In genomic region chr2:144596074-144596871, GRCh38 we compare ENCODE assay signal across 9 cellular contexts.
DNase-seq lines count a peak whose midpoint lies in the region; ATAC-seq, FAIRE-seq and TF ChIP-seq lines count a peak whose summit lies in the region.
"Had no signal": no experiment of that assay in that cellular context is flagged by ENCODE, and none has a peak within 500 bp of the region (broad histone marks: within the 10 kb centered on the region; RNA-seq: fewer than 3 reads in every experiment).

No MANE protein-coding gene starts in this region.

- H3K4me1 Mint-ChIP-seq in astrocyte (ENCODE audit: low read depth, unreplicated experiment): peaks cover 8% of the 10 kb centered on the region
- H3K4me1 Mint-ChIP-seq in activated T-cell treated with anti-CD3 and anti-CD28 coated beads, Interleukin-2, amount 50 U/mL, for 72 hours (ENCODE audit: low read depth): no peaks in the 10 kb centered on the region

- no peaks in the 10 kb centered on the region for H3K79me1 ChIP-seq in mesenchymal stem cell (replicated peaks; ENCODE audit: low read length, poor library complexity, severe bottlenecking)

- no peaks in the 10 kb centered on the region for H3K36me3 Mint-ChIP-seq in astrocyte (ENCODE audit: low read depth, unreplicated experiment)
- peaks cover 0 to 1% of the 10 kb centered on the region in 2 donors for H3K36me3 Mint-ChIP-seq in activated T-cell treated with anti-CD3 and anti-CD28 coated beads, Interleukin-2, amount 50 U/mL, for 72 hours (ENCODE audit: insufficient read depth in 2 of 2)

- H3K23ac ChIP-seq in mesenchymal stem cell (ENCODE audit: low read length in 2 of 2): no peak overlapping the region

- H2BK15ac ChIP-seq in mesenchymal stem cell (ENCODE audit: low read depth, poor library complexity, severe bottlenecking): no peak overlapping the region

- FAIRE-seq in astrocyte (lab: Jason Lieb, UNC): no peak

- H2BK12ac ChIP-seq in mesenchymal stem cell (ENCODE audit: low read length in 2 of 2): peak overlapping the region in 1 of 2 experiments; percentile 35

- H3K27ac ChIP-seq in Karpas-422 (ENCODE audit: low read length): peak overlapping the region; percentile 45; the same call in 1 of the 2 replicates
- H3K27ac ChIP-seq in astrocyte (ENCODE audit: low read depth, low read length): no peak overlapping the region
- peak overlapping the region; percentile 31 for H3K27ac ChIP-seq in mesenchymal stem cell (ENCODE audit: low read length, poor library complexity, severe bottlenecking)

- H2BK5ac ChIP-seq in mesenchymal stem cell (ENCODE audit: low read depth, low read length, poor library complexity, severe bottlenecking): no peak overlapping the region

- no peaks in the 10 kb centered on the region for H3K9me3 ChIP-seq in Karpas-422 (ENCODE audit: low read length)
- H3K9me3 ChIP-seq in astrocyte (ENCODE audit: insufficient read depth, low read depth, low read length): no peaks in the 10 kb centered on the region
- no peaks in the 10 kb centered on the region for H3K9me3 ChIP-seq in mesenchymal stem cell (ENCODE audit: control insufficient read depth, low read length)
- H3K9me3 ChIP-seq: heart right ventricle had no signal

- no peak overlapping the region for H3K4me3 Mint-ChIP-seq in astrocyte (ENCODE audit: unreplicated experiment)
- H3K4me3 Mint-ChIP-seq in activated T-cell treated with anti-CD3 and anti-CD28 coated beads, Interleukin-2, amount 50 U/mL, for 72 hours: peak overlapping the region in 1 of 2 donors; percentile 2

- H3K18ac ChIP-seq in mesenchymal stem cell (ENCODE audit: low read depth in 1 of 2, low read length in 2 of 2): peak overlapping the region in 1 of 2 experiments; percentile 72

- H3K4me3 ChIP-seq in Karpas-422 (ENCODE audit: low read length): peak overlapping the region; percentile 63
- H3K4me3 ChIP-seq in astrocyte (ENCODE audit: insufficient read depth, low read depth, low read length): peak overlapping the region; percentile 41
- H3K4me3 ChIP-seq in mesenchymal stem cell (ENCODE audit: insufficient read depth in 1 of 2, low read depth in 1 of 2, low read length in 2 of 2): no peak overlapping the region
- no peak overlapping the region for H3K4me3 ChIP-seq in H7 (ENCODE audit: insufficient read depth, low read depth, low read length)

- H3K9me3 Mint-ChIP-seq in astrocyte (ENCODE audit: unreplicated experiment): no peaks in the 10 kb centered on the region
- peaks cover 0 to 3% of the 10 kb centered on the region in 2 donors for H3K9me3 Mint-ChIP-seq in activated T-cell treated with anti-CD3 and anti-CD28 coated beads, Interleukin-2, amount 50 U/mL, for 72 hours

- no peak overlapping the region for H4K8ac ChIP-seq in mesenchymal stem cell (ENCODE audit: low read length)

- H3K27me3 ChIP-seq in Karpas-422 (ENCODE audit: low read length): no peaks in the 10 kb centered on the region
- H3K27me3 ChIP-seq in astrocyte (ENCODE audit: insufficient read depth, low read length): no peaks in the 10 kb centered on the region
- no peaks in the 10 kb centered on the region for H3K27me3 ChIP-seq in mesenchymal stem cell (ENCODE audit: control insufficient read depth in 1 of 2, insufficient read depth in 1 of 2, low read length in 2 of 2)
- no peaks in the 10 kb centered on the region for H3K27me3 ChIP-seq in H7 (ENCODE audit: control insufficient read depth, insufficient read depth, low read length)
- H3K27me3 ChIP-seq: heart right ventricle had no signal

- H2AFZ ChIP-seq in Karpas-422 (ENCODE audit: low read length) (peak overlapping the region; percentile 83), astrocyte (ENCODE audit: low read depth, low read length) (peak overlapping the region; percentile 53), mesenchymal stem cell (ENCODE audit: low read depth, low read length) (no peak overlapping the region)

- DNase-seq in GF-D8 (lab: John Stamatoyannopoulos, UW): peak; percentile 44
- DNase-seq in Karpas-422: peak; percentile 71
- peak; percentile 63 for DNase-seq in astrocyte (ENCODE audit: low read depth)
- DNase-seq in mesenchymal stem cell: peak; percentile 87
- no peak for DNase-seq in H7
- no peak for DNase-seq in NCI-H2196 (lab: John Stamatoyannopoulos, UW; ENCODE audit: unreplicated experiment)
- DNase-seq in activated T-cell treated with anti-CD3 and anti-CD28 coated beads, Interleukin-2, amount 50 U/mL, for 72 hours: no peak
- DNase-seq: heart right ventricle had no signal

- no peak overlapping the region for H3K27ac Mint-ChIP-seq in astrocyte (ENCODE audit: unreplicated experiment)
- H3K27ac Mint-ChIP-seq in activated T-cell treated with anti-CD3 and anti-CD28 coated beads, Interleukin-2, amount 50 U/mL, for 72 hours: no peak overlapping the region

- H3K9me2 ChIP-seq in Karpas-422 (replicated peaks; ENCODE audit: insufficient read depth, low read length): no peaks in the 10 kb centered on the region

- H3K9ac ChIP-seq in Karpas-422 (ENCODE audit: low read length) (peak overlapping the region; percentile 63), astrocyte (ENCODE audit: low read length) (no peak overlapping the region), mesenchymal stem cell (ENCODE audit: low read length) (no peak overlapping the region)

- peak overlapping the region in 1 of 2 experiments; percentile 82 for H3K4ac ChIP-seq in mesenchymal stem cell (ENCODE audit: low read depth in 1 of 2, low read length in 2 of 2)

- H2AK5ac ChIP-seq in mesenchymal stem cell (ENCODE audit: low read length, severe bottlenecking): no peak overlapping the region

- no peaks in the 10 kb centered on the region for H3K27me3 Mint-ChIP-seq in astrocyte (ENCODE audit: low read depth, unreplicated experiment)
- peaks cover 18% of the 10 kb centered on the region for H3K27me3 Mint-ChIP-seq in activated T-cell treated with anti-CD3 and anti-CD28 coated beads, Interleukin-2, amount 50 U/mL, for 72 hours (ENCODE audit: low read depth)

- WGBS in mesenchymal stem cell: 4% methylated on average over 7 of the region's 9 CpGs

- H3K4me2 ChIP-seq in Karpas-422 (ENCODE audit: low read depth, low read length, poor library complexity, severe bottlenecking) (peak overlapping the region; percentile 93), astrocyte (ENCODE audit: low read length) (peak overlapping the region; percentile 78), mesenchymal stem cell (ENCODE audit: low read length, poor library complexity, severe bottlenecking) (no peak overlapping the region)

- TF ChIP-seq CTCF in astrocyte (IDR thresholded peaks at IDR 0.05; ENCODE audit: insufficient read depth, low read depth, low read length): no peak

- no peaks in the 10 kb centered on the region for H4K20me1 ChIP-seq in Karpas-422 (ENCODE audit: insufficient read depth, low read depth, low read length)
- H4K20me1 ChIP-seq in astrocyte (ENCODE audit: insufficient read depth, low read length): no peaks in the 10 kb centered on the region

- peak; percentile 92 for ATAC-seq in GM21786 (IDR thresholded peaks at IDR 0.05; ENCODE audit: unreplicated experiment)
- no peak for ATAC-seq in activated T-cell treated with anti-CD3 and anti-CD28 coated beads, Interleukin-2, amount 50 U/mL, for 72 hours (replicated peaks in 1 of 2)

- no peak overlapping the region for H4K91ac ChIP-seq in mesenchymal stem cell (ENCODE audit: low read length)

- H3K14ac ChIP-seq in mesenchymal stem cell (ENCODE audit: low read length in 2 of 2): no peak overlapping the region

- H2BK120ac ChIP-seq in mesenchymal stem cell (ENCODE audit: low read depth, low read length): peak overlapping the region; percentile 81

- H3K36me3 ChIP-seq in Karpas-422 (ENCODE audit: insufficient read depth, low read length) (no peaks in the 10 kb centered on the region), astrocyte (ENCODE audit: insufficient read depth, low read length) (no peaks in the 10 kb centered on the region), mesenchymal stem cell (ENCODE audit: control insufficient read depth in 1 of 2, insufficient read depth in 2 of 2, low read depth in 1 of 2, low read length in 2 of 2) (no peaks in the 10 kb centered on the region), H7 (replicated peaks; ENCODE audit: control insufficient read depth, insufficient read depth, low read length) (no peaks in the 10 kb centered on the region)
- H3K36me3 ChIP-seq: heart right ventricle had no signal

- H3K79me2 ChIP-seq in Karpas-422 (ENCODE audit: low read length) (no peaks in the 10 kb centered on the region), astrocyte (ENCODE audit: insufficient read depth, low read length) (no peaks in the 10 kb centered on the region)

- H3K4me1 ChIP-seq in Karpas-422 (ENCODE audit: low read length) (peaks cover 43% of the 10 kb centered on the region), astrocyte (ENCODE audit: insufficient read depth, low read length) (peaks cover 3% of the 10 kb centered on the region), mesenchymal stem cell (ENCODE audit: control insufficient read depth, insufficient read depth, low read depth, low read length) (no peaks in the 10 kb centered on the region)

Comparison
In these comparisons a context has a peak if more than half of its experiments do, and no peak if none do; other contexts are left out.
1. DNase-seq: peak in GF-D8 (single experiment), Karpas-422 (single experiment), astrocyte (single experiment) and mesenchymal stem cell (single experiment); none in H7 (single experiment), NCI-H2196 (single experiment) and activated T-cell treated with anti-CD3 and anti-CD28 coated beads, Interleukin-2, amount 50 U/mL, for 72 hours (0 of 2).
2. H3K4me3 ChIP-seq: peak in Karpas-422 (single experiment) and astrocyte (single experiment); none in mesenchymal stem cell (0 of 2) and H7 (single experiment).